Comparison of ENCODE assay signal across 19 cellular contexts in the genomic region with DNA sequence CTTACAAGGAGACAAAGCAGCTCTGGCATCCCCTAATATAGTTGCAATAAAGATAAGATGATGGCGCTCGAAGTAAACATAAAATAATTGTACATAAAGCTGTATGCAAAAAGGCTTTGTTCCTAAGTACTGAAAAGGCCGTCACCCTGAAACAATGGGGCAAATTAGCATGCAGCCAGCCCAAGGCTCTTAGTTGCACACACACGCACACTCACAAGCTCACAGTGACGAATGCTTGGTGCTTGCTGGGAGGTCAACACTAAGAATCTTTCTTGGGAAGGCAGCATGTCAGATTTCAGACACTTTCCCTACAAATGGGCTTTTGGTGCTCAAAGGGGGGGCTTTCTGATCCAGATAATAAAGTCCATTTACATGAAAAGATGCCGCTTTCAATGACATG.
DNase-seq lines count a peak whose midpoint lies in the region; ATAC-seq and TF ChIP-seq lines count a peak whose summit lies in the region.
"Had no signal": no experiment of that assay in that cellular context is flagged by ENCODE, and none has a peak within 500 bp of the region (broad histone marks: within the 10 kb centered on the region; RNA-seq: fewer than 3 reads in every experiment).

No MANE protein-coding gene starts in this region.

- H3K4me3 ChIP-seq in fibroblast of the aortic adventitia (ENCODE audit: low read depth, low read length) = no peak overlapping the region
- no peak overlapping the region for H3K4me3 ChIP-seq in muscle layer of duodenum (ENCODE audit: low read depth in 1 of 2, low read length in 2 of 2)
- H3K4me3 ChIP-seq in sigmoid colon = no peak overlapping the region

- H3K27ac ChIP-seq in muscle layer of duodenum (ENCODE audit: low read length) (peak overlapping the region; percentile 40), sigmoid colon (peak overlapping the region; percentile 25 to 82 (median 76))
- H3K27ac ChIP-seq: C4-2B had no signal

- H3K9me3 ChIP-seq in muscle layer of duodenum (ENCODE audit: control insufficient read depth in 1 of 2, low read length in 2 of 2) = no peaks in the 10 kb centered on the region
- H3K9me3 ChIP-seq in sigmoid colon = no peaks in the 10 kb centered on the region

- no peak for TF ChIP-seq EP300 in sigmoid colon (IDR thresholded peaks at IDR 0.05)

- H3K27me3 ChIP-seq in muscle layer of duodenum (ENCODE audit: low read depth, low read length) (no peaks in the 10 kb centered on the region), sigmoid colon (no peaks in the 10 kb centered on the region)

- DNase-seq in NCI-H526 (lab: John Stamatoyannopoulos, UW) (peak; percentile 74 to 83), fibroblast of the aortic adventitia (ENCODE audit: low read depth) (peak; percentile 9), sigmoid colon (peak; percentile 67), SHP77 (lab: John Stamatoyannopoulos, UW) (no peak), amniotic stem cell (lab: John Stamatoyannopoulos, UW) (no peak)
- DNase-seq in stimulated activated CD4-positive, alpha-beta T cell treated with anti-CD3 and anti-CD28 coated beads, Interleukin-2, amount 100 ng/mL, for 24 hours = no peak
- DNase-seq: activated naive CD4-positive, alpha-beta T cell; activated T-cell treated with anti-CD3 and anti-CD28 coated beads, Interleukin-2, amount 50 U/mL, for 24 hours; central memory CD4-positive, alpha-beta T cell; DND-41; NCI-H187 treated with DMSO at 0.1 percent for 48 hours; RPMI8226; stimulated activated CD4-positive, alpha-beta T cell treated with anti-CD3 and anti-CD28 coated beads, Interleukin-12 subunit alpha, Interleukin-12 subunit beta, amount 100 ng/mL, for 4 hours; stimulated activated naive CD8-positive, alpha-beta T cell treated with anti-CD3 and anti-CD28 coated beads, Interleukin-15, Interleukin-2, amounts not matched to agents 100 U/mL and 50 U/mL, for 24 hours; T-helper 17 cell had no signal

- H3K36me3 ChIP-seq in muscle layer of duodenum (ENCODE audit: control insufficient read depth in 1 of 2, insufficient read depth in 2 of 2, low read length in 2 of 2) (no peaks in the 10 kb centered on the region), sigmoid colon (no peaks in the 10 kb centered on the region)

- 46 to 68% methylated on average over 6 of the region's 6 CpGs for WGBS in sigmoid colon, 2 donors

- ATAC-seq in GM21737 (IDR thresholded peaks at IDR 0.05; ENCODE audit: unreplicated experiment) = no peak
- ATAC-seq: HCT116; stimulated activated naive CD8-positive, alpha-beta T cell treated with anti-CD3 and anti-CD28 coated beads, Interleukin-15, Interleukin-2, amounts not matched to agents 100 U/mL and 50 U/mL, for 24 hours; T-helper 17 cell had no signal

- TF ChIP-seq CTCF in fibroblast of the aortic adventitia (IDR thresholded peaks at IDR 0.05; ENCODE audit: insufficient read depth, low read length) (no peak), sigmoid colon (IDR thresholded peaks at IDR 0.05) (no peak)

- intact Hi-C loops in sigmoid colon (cut with DNase I) = no loop called here

- no peak for TF ChIP-seq POLR2A in sigmoid colon (IDR thresholded peaks at IDR 0.05)

- H3K4me1 ChIP-seq in muscle layer of duodenum (ENCODE audit: control insufficient read depth in 1 of 2, insufficient read depth in 2 of 2, low read length in 2 of 2) = peaks cover 0 to 5% of the 10 kb centered on the region in 2 donors
- H3K4me1 ChIP-seq in sigmoid colon = peaks cover 0 to 49% (median 17%) of the 10 kb centered on the region in 4 donors

Comparison
In these comparisons a context has a peak if more than half of its experiments do, and no peak if none do; other contexts are left out.
1. DNase-seq: peak in NCI-H526 (2 of 2), fibroblast of the aortic adventitia (single experiment) and sigmoid colon (single experiment); none in stimulated activated CD4-positive, alpha-beta T cell treated with anti-CD3 and anti-CD28 coated beads, Interleukin-2, amount 100 ng/mL, for 24 hours (0 of 2), SHP77 (0 of 2) and amniotic stem cell (single experiment).